1 cellular context compared by ENCODE assay signal in the genomic region with DNA sequence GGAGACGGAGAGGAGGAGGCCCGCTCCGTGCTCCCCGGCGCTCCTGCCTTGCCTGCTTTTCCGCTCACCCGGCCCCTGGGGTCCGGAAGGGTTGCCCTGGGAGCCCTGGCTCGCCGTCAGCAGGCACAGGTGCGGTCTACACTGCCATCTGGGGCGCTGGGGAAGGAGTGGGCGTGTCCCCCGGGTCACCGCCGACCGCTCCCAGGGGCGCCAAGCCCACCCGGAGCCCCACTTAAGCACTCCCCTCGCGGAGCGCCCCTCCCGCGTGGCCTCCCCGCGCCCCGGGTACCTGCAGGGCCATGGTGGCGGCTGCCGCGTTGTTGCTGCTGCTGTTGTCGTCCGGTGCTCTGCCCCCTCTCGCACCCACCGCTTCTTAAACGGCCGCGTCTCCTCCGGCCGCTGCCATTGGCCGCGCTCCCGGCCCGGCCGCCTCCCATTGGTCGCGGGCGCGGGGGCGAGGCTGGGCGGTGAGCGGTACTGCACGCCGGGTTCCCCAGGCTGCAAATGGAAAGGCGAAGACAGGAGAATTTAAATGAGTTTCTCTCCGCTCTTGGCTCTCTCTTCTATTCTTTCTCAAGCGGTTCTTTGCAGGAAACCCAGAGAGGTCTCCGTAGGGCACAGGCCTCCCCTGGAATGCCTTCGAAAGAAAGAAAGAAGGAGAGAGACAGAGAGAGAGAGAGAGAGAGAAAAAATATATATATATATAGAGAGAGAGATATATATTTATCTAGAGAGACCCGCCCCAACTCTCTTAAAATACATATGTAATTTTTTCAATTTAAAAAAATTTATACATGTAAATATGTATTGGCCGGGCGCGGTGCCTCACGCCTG.
TF ChIP-seq lines count a peak whose summit lies in the region.

A gene (minus strand): TSS at position 349 of the 834 bp plus-strand sequence. CDS start 48 bp downstream, at position 301.

TF ChIP-seq in HepG2, 621 proteins besides CTCF, POLR2A, EP300 and RAD21 (continued from another document and continues in another):
- TF ChIP-seq, protein P1, sequence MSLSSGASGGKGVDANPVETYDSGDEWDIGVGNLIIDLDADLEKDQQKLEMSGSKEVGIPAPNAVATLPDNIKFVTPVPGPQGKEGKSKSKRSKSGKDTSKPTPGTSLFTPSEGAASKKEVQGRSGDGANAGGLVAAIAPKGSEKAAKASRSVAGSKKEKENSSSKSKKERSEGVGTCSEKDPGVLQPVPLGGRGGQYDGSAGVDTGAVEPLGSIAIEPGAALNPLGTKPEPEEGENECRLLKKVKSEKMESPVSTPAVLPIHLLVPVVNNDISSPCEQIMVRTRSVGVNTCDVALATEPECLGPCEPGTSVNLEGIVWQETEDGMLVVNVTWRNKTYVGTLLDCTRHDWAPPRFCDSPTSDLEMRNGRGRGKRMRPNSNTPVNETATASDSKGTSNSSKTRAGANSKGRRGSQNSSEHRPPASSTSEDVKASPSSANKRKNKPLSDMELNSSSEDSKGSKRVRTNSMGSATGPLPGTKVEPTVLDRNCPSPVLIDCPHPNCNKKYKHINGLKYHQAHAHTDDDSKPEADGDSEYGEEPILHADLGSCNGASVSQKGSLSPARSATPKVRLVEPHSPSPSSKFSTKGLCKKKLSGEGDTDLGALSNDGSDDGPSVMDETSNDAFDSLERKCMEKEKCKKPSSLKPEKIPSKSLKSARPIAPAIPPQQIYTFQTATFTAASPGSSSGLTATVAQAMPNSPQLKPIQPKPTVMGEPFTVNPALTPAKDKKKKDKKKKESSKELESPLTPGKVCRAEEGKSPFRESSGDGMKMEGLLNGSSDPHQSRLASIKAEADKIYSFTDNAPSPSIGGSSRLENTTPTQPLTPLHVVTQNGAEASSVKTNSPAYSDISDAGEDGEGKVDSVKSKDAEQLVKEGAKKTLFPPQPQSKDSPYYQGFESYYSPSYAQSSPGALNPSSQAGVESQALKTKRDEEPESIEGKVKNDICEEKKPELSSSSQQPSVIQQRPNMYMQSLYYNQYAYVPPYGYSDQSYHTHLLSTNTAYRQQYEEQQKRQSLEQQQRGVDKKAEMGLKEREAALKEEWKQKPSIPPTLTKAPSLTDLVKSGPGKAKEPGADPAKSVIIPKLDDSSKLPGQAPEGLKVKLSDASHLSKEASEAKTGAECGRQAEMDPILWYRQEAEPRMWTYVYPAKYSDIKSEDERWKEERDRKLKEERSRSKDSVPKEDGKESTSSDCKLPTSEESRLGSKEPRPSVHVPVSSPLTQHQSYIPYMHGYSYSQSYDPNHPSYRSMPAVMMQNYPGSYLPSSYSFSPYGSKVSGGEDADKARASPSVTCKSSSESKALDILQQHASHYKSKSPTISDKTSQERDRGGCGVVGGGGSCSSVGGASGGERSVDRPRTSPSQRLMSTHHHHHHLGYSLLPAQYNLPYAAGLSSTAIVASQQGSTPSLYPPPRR (CRISPR knock-in tag; IDR thresholded peaks at IDR 0.05; ENCODE audit: borderline replicate concordance): 0 out of 2 replicates have a peak, but pooled peaks have one; percentile 22
- TF ChIP-seq YY1 (IDR thresholded peaks at IDR 0.05; ENCODE audit: insufficient read depth, insufficient replicate concordance, low read depth, low read length) (peak; percentile 32), RFX5 (IDR thresholded peaks at IDR 0.05; ENCODE audit: low read depth, low read length) (no peak), GTF2F1 (IDR thresholded peaks at IDR 0.05; ENCODE audit: low read length) (no peak), SALL1 (CRISPR knock-in tag; IDR thresholded peaks at IDR 0.05) (peak; percentile 58; the same call in 1 of the 2 replicates), ZNF768 (CRISPR knock-in tag; IDR thresholded peaks at IDR 0.05) (peak; percentile 34; the same call in 1 of the 2 replicates), ZNF24 (IDR thresholded peaks at IDR 0.05) (no peak), KLF6 (CRISPR knock-in tag; IDR thresholded peaks at IDR 0.05) (no peak), TCF12 (IDR thresholded peaks at IDR 0.05) (no peak), TCF12 (CRISPR knock-in tag; IDR thresholded peaks at IDR 0.05) (0 out of 2 replicates have a peak, but pooled peaks have one; percentile 27), HNRNPLL (IDR thresholded peaks at IDR 0.05; ENCODE audit: low read depth, low read length, poor library complexity, severe bottlenecking) (peak; percentile 20), SSRP1 (CRISPR knock-in tag; IDR thresholded peaks at IDR 0.05) (no peak), TAF1 (CRISPR knock-in tag; IDR thresholded peaks at IDR 0.05) (no peak), ZKSCAN8 (CRISPR knock-in tag; IDR thresholded peaks at IDR 0.05; ENCODE audit: borderline replicate concordance) (no peak), REPIN1 (CRISPR knock-in tag; IDR thresholded peaks at IDR 0.05; ENCODE audit: borderline replicate concordance, low read depth) (peak; percentile 46; the same call in 1 of the 2 replicates), ZNF792 (CRISPR knock-in tag; IDR thresholded peaks at IDR 0.05) (0 out of 2 replicates have a peak, but pooled peaks have one; percentile 23), ZNF614 (CRISPR knock-in tag; IDR thresholded peaks at IDR 0.05; ENCODE audit: borderline replicate concordance) (peak; percentile 30; the same call in 1 of the 2 replicates), MAFK (conservative IDR thresholded peaks at IDR 0.05 in 1 of 2, IDR thresholded peaks at IDR 0.05 in 1 of 2; ENCODE audit: low read length in 2 of 2) (no peak), HNF4A (CRISPR knock-in tag; IDR thresholded peaks at IDR 0.05) (no peak), MBD4 (IDR thresholded peaks at IDR 0.05; ENCODE audit: borderline replicate concordance, low read length) (no peak), ARNT (IDR thresholded peaks at IDR 0.05) (no peak), PPARG (CRISPR knock-in tag; conservative IDR thresholded peaks at IDR 0.05) (no peak), RFX1 (IDR thresholded peaks at IDR 0.05) (no peak), ARNT2 (CRISPR knock-in tag; IDR thresholded peaks at IDR 0.05; ENCODE audit: low read depth) (peak; percentile 64), GABPB1 (CRISPR knock-in tag; IDR thresholded peaks at IDR 0.05) (peak; percentile 68; the same call in 1 of the 2 replicates)
- TF ChIP-seq, protein P2, sequence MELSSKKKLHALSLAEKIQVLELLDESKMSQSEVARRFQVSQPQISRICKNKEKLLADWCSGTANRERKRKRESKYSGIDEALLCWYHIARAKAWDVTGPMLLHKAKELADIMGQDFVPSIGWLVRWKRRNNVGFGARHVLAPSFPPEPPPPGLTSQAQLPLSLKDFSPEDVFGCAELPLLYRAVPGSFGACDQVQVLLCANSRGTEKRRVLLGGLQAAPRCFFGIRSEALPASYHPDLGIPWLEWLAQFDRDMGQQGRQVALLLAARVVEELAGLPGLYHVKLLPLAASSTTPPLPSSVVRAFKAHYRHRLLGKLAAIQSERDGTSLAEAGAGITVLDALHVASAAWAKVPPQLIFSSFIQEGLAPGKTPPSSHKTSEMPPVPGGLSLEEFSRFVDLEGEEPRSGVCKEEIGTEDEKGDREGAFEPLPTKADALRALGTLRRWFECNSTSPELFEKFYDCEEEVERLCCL (CRISPR knock-in tag; IDR thresholded peaks at IDR 0.05; ENCODE audit: borderline replicate concordance): no peak
- TF ChIP-seq, protein P3, sequence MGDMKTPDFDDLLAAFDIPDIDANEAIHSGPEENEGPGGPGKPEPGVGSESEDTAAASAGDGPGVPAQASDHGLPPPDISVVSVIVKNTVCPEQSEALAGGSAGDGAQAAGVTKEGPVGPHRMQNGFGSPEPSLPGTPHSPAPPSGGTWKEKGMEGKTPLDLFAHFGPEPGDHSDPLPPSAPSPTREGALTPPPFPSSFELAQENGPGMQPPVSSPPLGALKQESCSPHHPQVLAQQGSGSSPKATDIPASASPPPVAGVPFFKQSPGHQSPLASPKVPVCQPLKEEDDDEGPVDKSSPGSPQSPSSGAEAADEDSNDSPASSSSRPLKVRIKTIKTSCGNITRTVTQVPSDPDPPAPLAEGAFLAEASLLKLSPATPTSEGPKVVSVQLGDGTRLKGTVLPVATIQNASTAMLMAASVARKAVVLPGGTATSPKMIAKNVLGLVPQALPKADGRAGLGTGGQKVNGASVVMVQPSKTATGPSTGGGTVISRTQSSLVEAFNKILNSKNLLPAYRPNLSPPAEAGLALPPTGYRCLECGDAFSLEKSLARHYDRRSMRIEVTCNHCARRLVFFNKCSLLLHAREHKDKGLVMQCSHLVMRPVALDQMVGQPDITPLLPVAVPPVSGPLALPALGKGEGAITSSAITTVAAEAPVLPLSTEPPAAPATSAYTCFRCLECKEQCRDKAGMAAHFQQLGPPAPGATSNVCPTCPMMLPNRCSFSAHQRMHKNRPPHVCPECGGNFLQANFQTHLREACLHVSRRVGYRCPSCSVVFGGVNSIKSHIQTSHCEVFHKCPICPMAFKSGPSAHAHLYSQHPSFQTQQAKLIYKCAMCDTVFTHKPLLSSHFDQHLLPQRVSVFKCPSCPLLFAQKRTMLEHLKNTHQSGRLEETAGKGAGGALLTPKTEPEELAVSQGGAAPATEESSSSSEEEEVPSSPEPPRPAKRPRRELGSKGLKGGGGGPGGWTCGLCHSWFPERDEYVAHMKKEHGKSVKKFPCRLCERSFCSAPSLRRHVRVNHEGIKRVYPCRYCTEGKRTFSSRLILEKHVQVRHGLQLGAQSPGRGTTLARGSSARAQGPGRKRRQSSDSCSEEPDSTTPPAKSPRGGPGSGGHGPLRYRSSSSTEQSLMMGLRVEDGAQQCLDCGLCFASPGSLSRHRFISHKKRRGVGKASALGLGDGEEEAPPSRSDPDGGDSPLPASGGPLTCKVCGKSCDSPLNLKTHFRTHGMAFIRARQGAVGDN (CRISPR knock-in tag; IDR thresholded peaks at IDR 0.05): peak; percentile 81
- TF ChIP-seq, protein P4, sequence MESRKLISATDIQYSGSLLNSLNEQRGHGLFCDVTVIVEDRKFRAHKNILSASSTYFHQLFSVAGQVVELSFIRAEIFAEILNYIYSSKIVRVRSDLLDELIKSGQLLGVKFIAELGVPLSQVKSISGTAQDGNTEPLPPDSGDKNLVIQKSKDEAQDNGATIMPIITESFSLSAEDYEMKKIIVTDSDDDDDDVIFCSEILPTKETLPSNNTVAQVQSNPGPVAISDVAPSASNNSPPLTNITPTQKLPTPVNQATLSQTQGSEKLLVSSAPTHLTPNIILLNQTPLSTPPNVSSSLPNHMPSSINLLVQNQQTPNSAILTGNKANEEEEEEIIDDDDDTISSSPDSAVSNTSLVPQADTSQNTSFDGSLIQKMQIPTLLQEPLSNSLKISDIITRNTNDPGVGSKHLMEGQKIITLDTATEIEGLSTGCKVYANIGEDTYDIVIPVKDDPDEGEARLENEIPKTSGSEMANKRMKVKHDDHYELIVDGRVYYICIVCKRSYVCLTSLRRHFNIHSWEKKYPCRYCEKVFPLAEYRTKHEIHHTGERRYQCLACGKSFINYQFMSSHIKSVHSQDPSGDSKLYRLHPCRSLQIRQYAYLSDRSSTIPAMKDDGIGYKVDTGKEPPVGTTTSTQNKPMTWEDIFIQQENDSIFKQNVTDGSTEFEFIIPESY (CRISPR knock-in tag; IDR thresholded peaks at IDR 0.05): no peak
- TF ChIP-seq, protein P5, sequence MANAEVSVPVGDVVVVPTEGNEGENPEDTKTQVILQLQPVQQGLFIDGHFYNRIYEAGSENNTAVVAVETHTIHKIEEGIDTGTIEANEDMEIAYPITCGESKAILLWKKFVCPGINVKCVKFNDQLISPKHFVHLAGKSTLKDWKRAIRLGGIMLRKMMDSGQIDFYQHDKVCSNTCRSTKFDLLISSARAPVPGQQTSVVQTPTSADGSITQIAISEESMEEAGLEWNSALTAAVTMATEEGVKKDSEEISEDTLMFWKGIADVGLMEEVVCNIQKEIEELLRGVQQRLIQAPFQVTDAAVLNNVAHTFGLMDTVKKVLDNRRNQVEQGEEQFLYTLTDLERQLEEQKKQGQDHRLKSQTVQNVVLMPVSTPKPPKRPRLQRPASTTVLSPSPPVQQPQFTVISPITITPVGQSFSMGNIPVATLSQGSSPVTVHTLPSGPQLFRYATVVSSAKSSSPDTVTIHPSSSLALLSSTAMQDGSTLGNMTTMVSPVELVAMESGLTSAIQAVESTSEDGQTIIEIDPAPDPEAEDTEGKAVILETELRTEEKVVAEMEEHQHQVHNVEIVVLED (CRISPR knock-in tag; IDR thresholded peaks at IDR 0.05; ENCODE audit: borderline replicate concordance): no peak; the same call in 1 of the 2 replicates
- TF ChIP-seq, protein P6, sequence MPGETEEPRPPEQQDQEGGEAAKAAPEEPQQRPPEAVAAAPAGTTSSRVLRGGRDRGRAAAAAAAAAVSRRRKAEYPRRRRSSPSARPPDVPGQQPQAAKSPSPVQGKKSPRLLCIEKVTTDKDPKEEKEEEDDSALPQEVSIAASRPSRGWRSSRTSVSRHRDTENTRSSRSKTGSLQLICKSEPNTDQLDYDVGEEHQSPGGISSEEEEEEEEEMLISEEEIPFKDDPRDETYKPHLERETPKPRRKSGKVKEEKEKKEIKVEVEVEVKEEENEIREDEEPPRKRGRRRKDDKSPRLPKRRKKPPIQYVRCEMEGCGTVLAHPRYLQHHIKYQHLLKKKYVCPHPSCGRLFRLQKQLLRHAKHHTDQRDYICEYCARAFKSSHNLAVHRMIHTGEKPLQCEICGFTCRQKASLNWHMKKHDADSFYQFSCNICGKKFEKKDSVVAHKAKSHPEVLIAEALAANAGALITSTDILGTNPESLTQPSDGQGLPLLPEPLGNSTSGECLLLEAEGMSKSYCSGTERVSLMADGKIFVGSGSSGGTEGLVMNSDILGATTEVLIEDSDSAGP (CRISPR knock-in tag; IDR thresholded peaks at IDR 0.05; ENCODE audit: borderline replicate concordance): peak; percentile 61
- TF ChIP-seq, protein P7, sequence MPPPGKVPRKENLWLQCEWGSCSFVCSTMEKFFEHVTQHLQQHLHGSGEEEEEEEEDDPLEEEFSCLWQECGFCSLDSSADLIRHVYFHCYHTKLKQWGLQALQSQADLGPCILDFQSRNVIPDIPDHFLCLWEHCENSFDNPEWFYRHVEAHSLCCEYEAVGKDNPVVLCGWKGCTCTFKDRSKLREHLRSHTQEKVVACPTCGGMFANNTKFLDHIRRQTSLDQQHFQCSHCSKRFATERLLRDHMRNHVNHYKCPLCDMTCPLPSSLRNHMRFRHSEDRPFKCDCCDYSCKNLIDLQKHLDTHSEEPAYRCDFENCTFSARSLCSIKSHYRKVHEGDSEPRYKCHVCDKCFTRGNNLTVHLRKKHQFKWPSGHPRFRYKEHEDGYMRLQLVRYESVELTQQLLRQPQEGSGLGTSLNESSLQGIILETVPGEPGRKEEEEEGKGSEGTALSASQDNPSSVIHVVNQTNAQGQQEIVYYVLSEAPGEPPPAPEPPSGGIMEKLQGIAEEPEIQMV (CRISPR knock-in tag; IDR thresholded peaks at IDR 0.05; ENCODE audit: low read depth): peak; percentile 66; the same call in 1 of the 2 replicates
- TF ChIP-seq, protein P8, sequence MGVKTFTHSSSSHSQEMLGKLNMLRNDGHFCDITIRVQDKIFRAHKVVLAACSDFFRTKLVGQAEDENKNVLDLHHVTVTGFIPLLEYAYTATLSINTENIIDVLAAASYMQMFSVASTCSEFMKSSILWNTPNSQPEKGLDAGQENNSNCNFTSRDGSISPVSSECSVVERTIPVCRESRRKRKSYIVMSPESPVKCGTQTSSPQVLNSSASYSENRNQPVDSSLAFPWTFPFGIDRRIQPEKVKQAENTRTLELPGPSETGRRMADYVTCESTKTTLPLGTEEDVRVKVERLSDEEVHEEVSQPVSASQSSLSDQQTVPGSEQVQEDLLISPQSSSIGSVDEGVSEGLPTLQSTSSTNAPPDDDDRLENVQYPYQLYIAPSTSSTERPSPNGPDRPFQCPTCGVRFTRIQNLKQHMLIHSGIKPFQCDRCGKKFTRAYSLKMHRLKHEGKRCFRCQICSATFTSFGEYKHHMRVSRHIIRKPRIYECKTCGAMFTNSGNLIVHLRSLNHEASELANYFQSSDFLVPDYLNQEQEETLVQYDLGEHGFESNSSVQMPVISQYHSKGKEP (CRISPR knock-in tag; IDR thresholded peaks at IDR 0.05): no peak
